8 cellular contexts compared by ENCODE assay signal in genomic region chr5:138178516-138179276, GRCh38. TPM values are rescaled to one million over a fixed set of nuclear protein-coding genes. Genes with fewer than 3 reads are reported as not detected.
DNase-seq lines count a peak whose midpoint lies in the region; ATAC-seq and TF ChIP-seq lines count a peak whose summit lies in the region.

BRD8 (minus strand) TSS chr5:138178630; CDS start chr5:138178614, 16 bp downstream.
KIF20A (plus strand) TSS chr5:138179112; CDS start chr5:138179681, 569 bp downstream.

- DNase-seq in CD1c-positive myeloid dendritic cell (ENCODE audit: extremely low spot score) (peak; percentile 96), NCI-H748 (lab: John Stamatoyannopoulos, UW; ENCODE audit: unreplicated experiment) (peak; percentile 98), dermis microvascular lymphatic vessel endothelial cell (ENCODE audit: low read depth in 2 of 2) (peak; percentile 92 to 98), left lung (peak; percentile 87 to 97)
- DNase-seq in activated CD4-positive, alpha-beta T cell treated with anti-CD3 and anti-CD28 coated beads, Interleukin-2, amount 10 ng/mL, durations not matched to agents 7 days and 5 days: peak; percentile 97
- DNase-seq in stimulated activated CD4-positive, alpha-beta T cell treated with anti-CD3 and anti-CD28 coated beads, Interleukin-2, amount 100 ng/mL, for 48 hours: peak; percentile 79 to 86

- ATAC-seq in GM19395 (IDR thresholded peaks at IDR 0.05; ENCODE audit: unreplicated experiment) (peak; percentile 85), HG03558 (IDR thresholded peaks at IDR 0.05; ENCODE audit: extremely low read depth, unreplicated experiment) (peak; percentile 68), left lung (peak; percentile 96)

- H3K4me3 Mint-ChIP-seq in activated CD4-positive, alpha-beta T cell treated with anti-CD3 and anti-CD28 coated beads, Interleukin-2, amount 10 ng/mL, durations not matched to agents 7 days and 5 days: no peak within 1 kb of the TSS

- no peaks in the 10 kb centered on the region for H3K27me3 Mint-ChIP-seq in activated CD4-positive, alpha-beta T cell treated with anti-CD3 and anti-CD28 coated beads, Interleukin-2, amount 10 ng/mL, durations not matched to agents 7 days and 5 days

- H3K9me3 ChIP-seq in left lung: no peaks in the 10 kb centered on the region

- intact Hi-C loops in left lung (cut with DNase I): no loop called here

- no peaks in the 10 kb centered on the region for H3K9me3 Mint-ChIP-seq in activated CD4-positive, alpha-beta T cell treated with anti-CD3 and anti-CD28 coated beads, Interleukin-2, amount 10 ng/mL, durations not matched to agents 7 days and 5 days

- no peak for TF ChIP-seq CTCF in left lung (IDR thresholded peaks at IDR 0.05)

- peaks cover 0 to 43% of the 10 kb centered on the region in 2 donors for H3K36me3 ChIP-seq in left lung

- CTCF ChIA-PET in activated CD4-positive, alpha-beta T cell treated with anti-CD3 and anti-CD28 coated beads, Interleukin-2, amount 10 ng/mL, durations not matched to agents 7 days and 5 days (lab: Charles Lee): interaction anchor here (0.7 to 3.9 kb wide), 4 partner anchors 10 to 1116 kb away, joined by 3 to 30 read pairs (median 4); partner anchors contain the start of gene KDM3B

- POLR2A ChIA-PET in activated CD4-positive, alpha-beta T cell treated with anti-CD3 and anti-CD28 coated beads, Interleukin-2, amount 10 ng/mL, durations not matched to agents 7 days and 5 days (lab: Charles Lee): no interaction called here

- H3K36me3 Mint-ChIP-seq in activated CD4-positive, alpha-beta T cell treated with anti-CD3 and anti-CD28 coated beads, Interleukin-2, amount 10 ng/mL, durations not matched to agents 7 days and 5 days (ENCODE audit: low read depth): peaks cover 40% of the 10 kb centered on the region

- H3K4me1 ChIP-seq in left lung: peaks cover 15 to 28% of the 10 kb centered on the region in 2 donors

- H3K27me3 ChIP-seq in left lung: no peaks in the 10 kb centered on the region

- no peak within 1 kb of the TSS for H3K27ac Mint-ChIP-seq in activated CD4-positive, alpha-beta T cell treated with anti-CD3 and anti-CD28 coated beads, Interleukin-2, amount 10 ng/mL, durations not matched to agents 7 days and 5 days

- peaks cover 21% of the 10 kb centered on the region for H3K4me1 Mint-ChIP-seq in activated CD4-positive, alpha-beta T cell treated with anti-CD3 and anti-CD28 coated beads, Interleukin-2, amount 10 ng/mL, durations not matched to agents 7 days and 5 days

- H3K27ac ChIP-seq in left lung: peak within 1 kb of the TSS; percentile 87 to 90

- H3K4me3 ChIP-seq in left lung: peak within 1 kb of the TSS; percentile 82 to 88

RNA-seq across cellular contexts. Expression of gene BRD8, which starts in this region (rescaled TPM):
- total RNA-seq in activated CD4-positive, alpha-beta T cell treated with anti-CD3 and anti-CD28 coated beads, Interleukin-2, amount 10 ng/mL, durations not matched to agents 7 days and 5 days: 10 to 100 TPM; 74.6 to 77.1 TPM
- total RNA-seq in dermis microvascular lymphatic vessel endothelial cell (20.2 and 22.9 TPM in 2 replicates), left lung (10 to 100 TPM; 42.0 to 45.4 TPM)

RNA-seq across cellular contexts. Expression of gene KIF20A, which starts in this region (rescaled TPM):
- total RNA-seq in activated CD4-positive, alpha-beta T cell treated with anti-CD3 and anti-CD28 coated beads, Interleukin-2, amount 10 ng/mL, durations not matched to agents 7 days and 5 days: 10 to 100 TPM; 70.9 to 74.7 TPM
- total RNA-seq in dermis microvascular lymphatic vessel endothelial cell (22.4 and 52.5 TPM in 2 replicates), left lung (10 to 100 TPM in 1 of 2 donors, 1 to 10 TPM in 1; 1.6 to 12.1 TPM)

Comparison
In these comparisons a context has a peak if more than half of its experiments do, and no peak if none do; other contexts are left out.
1. Peak in every context shown above with its lines: DNase-seq, ATAC-seq, H3K4me3 ChIP-seq and H3K27ac ChIP-seq.